In genomic region chr6:167910007-167910406, GRCh38 we compare ENCODE assay signal across 24 cellular contexts.
"Had no signal": no experiment of that assay in that cellular context is flagged by ENCODE, and none has a peak within 500 bp of the region (broad histone marks: within the 10 kb centered on the region; RNA-seq: fewer than 3 reads in every experiment).

No MANE protein-coding gene starts in this region.

- FAIRE-seq: frontal cortex had no signal

- H3K4me3 ChIP-seq: coronary artery, lung, mucosa of descending colon, smooth muscle cell, suprapubic skin, transverse colon, upper lobe of right lung, uterus had no signal

- H3K4me1 ChIP-seq: suprapubic skin, upper lobe of right lung, uterus had no signal

- H3K27ac ChIP-seq: coronary artery, suprapubic skin, transverse colon, upper lobe of right lung, uterus had no signal

- H3K36me3 ChIP-seq: uterus had no signal

- H3K4me1 Mint-ChIP-seq: memory B cell; naive B cell; neural crest cell; stimulated activated naive CD8-positive, alpha-beta T cell treated with anti-CD3 and anti-CD28 coated beads, Interleukin-15, amount 100 ng/mL, for 72 hours had no signal

- DNase-seq: dermis blood vessel endothelial cell; effector memory CD4-positive, alpha-beta T cell; kidney; mucosa of descending colon; naive B cell; posterior cingulate gyrus; stimulated activated CD4-positive, alpha-beta T cell treated with anti-CD3 and anti-CD28 coated beads, Interleukin-12 subunit alpha, Interleukin-12 subunit beta, amount 100 ng/mL, for 4 hours; stimulated activated CD4-positive, alpha-beta T cell treated with anti-CD3 and anti-CD28 coated beads, Interleukin-1b, Interleukin-23, amount 100 ng/mL, for 48 hours; stimulated activated CD4-positive, alpha-beta T cell treated with anti-CD3 and anti-CD28 coated beads, Interleukin-4, amount 100 ng/mL, for 1 hour; stimulated activated CD8-positive, alpha-beta memory T cell treated with anti-CD3 and anti-CD28 coated beads, Interleukin-4, amount 100 ng/mL, for 48 hours; stimulated activated naive CD8-positive, alpha-beta T cell treated with anti-CD3 and anti-CD28 coated beads, Interleukin-15, amount 100 ng/mL, for 72 hours; transverse colon; upper lobe of right lung; uterus had no signal

- H3K27ac Mint-ChIP-seq: memory B cell; naive B cell; natural killer cell treated with Interleukin-12 subunit alpha and Interleukin-12 subunit beta and Interleukin-15 and Interleukin-18, amount 100 ng/mL, for 72 hours; stimulated activated naive CD8-positive, alpha-beta T cell treated with anti-CD3 and anti-CD28 coated beads, Interleukin-15, amount 100 ng/mL, for 72 hours had no signal

- H3K27me3 ChIP-seq: suprapubic skin, transverse colon, upper lobe of right lung, uterus had no signal

- H3K27me3 Mint-ChIP-seq: memory B cell; stimulated activated naive CD8-positive, alpha-beta T cell treated with anti-CD3 and anti-CD28 coated beads, Interleukin-15, amount 100 ng/mL, for 72 hours had no signal

- ATAC-seq: left lobe of liver; mucosa of descending colon; natural killer cell treated with Interleukin-12 subunit alpha and Interleukin-12 subunit beta and Interleukin-15 and Interleukin-18, amount 100 ng/mL, for 72 hours; sciatic nerve; stimulated activated naive CD8-positive, alpha-beta T cell treated with anti-CD3 and anti-CD28 coated beads, Interleukin-15, amount 100 ng/mL, for 72 hours; upper lobe of right lung had no signal

- H3K9me3 ChIP-seq: mucosa of descending colon, suprapubic skin, transverse colon, upper lobe of right lung, uterus had no signal

- H3K4me3 Mint-ChIP-seq: memory B cell; naive B cell; natural killer cell treated with Interleukin-12 subunit alpha and Interleukin-12 subunit beta and Interleukin-15 and Interleukin-18, amount 100 ng/mL, for 72 hours; neural crest cell; stimulated activated naive CD8-positive, alpha-beta T cell treated with anti-CD3 and anti-CD28 coated beads, Interleukin-15, amount 100 ng/mL, for 72 hours had no signal

- H3K9me3 Mint-ChIP-seq: memory B cell; naive B cell; natural killer cell treated with Interleukin-12 subunit alpha and Interleukin-12 subunit beta and Interleukin-15 and Interleukin-18, amount 100 ng/mL, for 72 hours; neural crest cell; stimulated activated naive CD8-positive, alpha-beta T cell treated with anti-CD3 and anti-CD28 coated beads, Interleukin-15, amount 100 ng/mL, for 72 hours had no signal

- H3K36me3 Mint-ChIP-seq: natural killer cell treated with Interleukin-12 subunit alpha and Interleukin-12 subunit beta and Interleukin-15 and Interleukin-18, amount 100 ng/mL, for 72 hours had no signal
